ENCODE assay signal across 8 cellular contexts in genomic region chr3:196867507-196868296, GRCh38. TPM values are rescaled to one million over a fixed set of nuclear protein-coding genes. Genes with fewer than 3 reads are reported as not detected.
A peak's percentile ranks its signal among the peaks of the same experiment; 100 is the strongest.
DNase-seq lines count a peak whose midpoint lies in the region; ATAC-seq and TF ChIP-seq lines count a peak whose summit lies in the region.

SENP5 (plus strand) TSS chr3:196867920; CDS start chr3:196885182, 17,262 bp downstream.

- H3K36me3 ChIP-seq in SU-DHL-6 (ENCODE audit: low read length) (no peaks in the 10 kb centered on the region), thoracic aorta (no peaks in the 10 kb centered on the region)

- peaks cover 49% of the 10 kb centered on the region for H3K79me2 ChIP-seq in SU-DHL-6 (ENCODE audit: insufficient read depth, low read length)

- peak; percentile 93 for ATAC-seq in HG02798 (IDR thresholded peaks at IDR 0.05; ENCODE audit: poor library complexity, unreplicated experiment)
- ATAC-seq in activated naive CD8-positive, alpha-beta T cell treated with anti-CD3 and anti-CD28 coated beads, Interleukin-2, amount 10 ng/mL, durations not matched to agents 7 days and 5 days (ENCODE audit: low read depth), result peak; percentile 98
- ATAC-seq in thoracic aorta (ENCODE audit: insufficient number of reproducible peaks, low FRiP score, low read depth), result peak; percentile 95

- DNase-seq in NCI-H1417 (lab: John Stamatoyannopoulos, UW) (peak; percentile 92 to 95 (median 94)), head of caudate nucleus (peak; percentile 75 to 97 (median 93)), osteocyte (ENCODE audit: extremely low spot score, unreplicated experiment) (peak; percentile 96), thoracic aorta (ENCODE audit: low spot score) (peak; percentile 50)
- peak; percentile 93 for DNase-seq in activated naive CD8-positive, alpha-beta T cell treated with anti-CD3 and anti-CD28 coated beads, Interleukin-2, amount 10 ng/mL, durations not matched to agents 7 days and 5 days

- H3F3A ChIP-seq in SU-DHL-6 (ENCODE audit: insufficient read depth), result peaks cover 6% of the 10 kb centered on the region; the same call in 1 of the 2 replicates

- H3K27ac ChIP-seq in SU-DHL-6 (ENCODE audit: low read depth, low read length) (peak within 1 kb of the TSS; percentile 14; the same call in 1 of the 2 replicates), thoracic aorta (peak within 1 kb of the TSS; percentile 91 to 96)

- intact Hi-C loops in head of caudate nucleus (cut with DNase I), result loop anchor here (1.0 to 10.0 kb wide), 2 partner anchors 75 to 153 kb away; partner anchors contain the start of genes CEP19, NCBP2 and PIGX

- H3K27me3 ChIP-seq in SU-DHL-6 (ENCODE audit: low read length) (no peaks in the 10 kb centered on the region), thoracic aorta (replicated peaks; ENCODE audit: insufficient read depth) (no peaks in the 10 kb centered on the region)

- peaks cover 5% of the 10 kb centered on the region for H3K36me3 Mint-ChIP-seq in activated naive CD8-positive, alpha-beta T cell treated with anti-CD3 and anti-CD28 coated beads, Interleukin-2, amount 10 ng/mL, durations not matched to agents 7 days and 5 days
- H3K36me3 Mint-ChIP-seq in osteocyte (ENCODE audit: unreplicated experiment), result peaks cover under 1% of the 10 kb centered on the region

- H3K4me3 Mint-ChIP-seq in activated naive CD8-positive, alpha-beta T cell treated with anti-CD3 and anti-CD28 coated beads, Interleukin-2, amount 10 ng/mL, durations not matched to agents 7 days and 5 days, result peak within 1 kb of the TSS; percentile 97
- peak within 1 kb of the TSS; percentile 92 for H3K4me3 Mint-ChIP-seq in osteocyte (ENCODE audit: unreplicated experiment)

- H3K4me1 Mint-ChIP-seq in activated naive CD8-positive, alpha-beta T cell treated with anti-CD3 and anti-CD28 coated beads, Interleukin-2, amount 10 ng/mL, durations not matched to agents 7 days and 5 days, result peaks cover 13% of the 10 kb centered on the region
- H3K4me1 Mint-ChIP-seq in osteocyte (ENCODE audit: unreplicated experiment), result peaks cover 26% of the 10 kb centered on the region

- no peaks in the 10 kb centered on the region for H3K27me3 Mint-ChIP-seq in activated naive CD8-positive, alpha-beta T cell treated with anti-CD3 and anti-CD28 coated beads, Interleukin-2, amount 10 ng/mL, durations not matched to agents 7 days and 5 days
- no peaks in the 10 kb centered on the region for H3K27me3 Mint-ChIP-seq in osteocyte (ENCODE audit: unreplicated experiment)

- peak within 1 kb of the TSS; percentile 94 for H3K27ac Mint-ChIP-seq in activated naive CD8-positive, alpha-beta T cell treated with anti-CD3 and anti-CD28 coated beads, Interleukin-2, amount 10 ng/mL, durations not matched to agents 7 days and 5 days
- H3K27ac Mint-ChIP-seq in osteocyte (ENCODE audit: unreplicated experiment), result peak within 1 kb of the TSS; percentile 97

- peak within 1 kb of the TSS; percentile 91 for H3K4me3 ChIP-seq in GM12875 (ENCODE audit: low read depth, low read length)
- H3K4me3 ChIP-seq in SU-DHL-6 (ENCODE audit: insufficient read depth, low read length, poor library complexity, severe bottlenecking), result peak within 1 kb of the TSS; percentile 60
- peak within 1 kb of the TSS; percentile 95 for H3K4me3 ChIP-seq in thoracic aorta

- H2AFZ ChIP-seq in SU-DHL-6 (ENCODE audit: low read depth, low read length, severe bottlenecking), result peak within 1 kb of the TSS; percentile 92

- H3K4me2 ChIP-seq in SU-DHL-6 (ENCODE audit: low read depth, low read length, poor library complexity, severe bottlenecking), result peak within 1 kb of the TSS; percentile 75

- H4K20me1 ChIP-seq in SU-DHL-6 (ENCODE audit: low read depth, low read length), result peaks cover 5% of the 10 kb centered on the region; the same call in 1 of the 2 replicates

- peaks cover 13 to 40% of the 10 kb centered on the region in 2 donors for H3K4me1 ChIP-seq in thoracic aorta (ENCODE audit: control insufficient read depth in 1 of 2, low read depth in 2 of 2)

- no peak for TF ChIP-seq CTCF in GM12875 (IDR thresholded peaks at IDR 0.05; ENCODE audit: borderline replicate concordance, insufficient read depth, low read depth, low read length)
- TF ChIP-seq CTCF in SU-DHL-6 (IDR thresholded peaks at IDR 0.05; ENCODE audit: insufficient read depth, low read length, poor library complexity, severe bottlenecking), result no peak
- no peak for TF ChIP-seq CTCF in osteocyte (IDR thresholded peaks at IDR 0.05)
- TF ChIP-seq CTCF in thoracic aorta (IDR thresholded peaks at IDR 0.05), result no peak

- H3K9me3 ChIP-seq in SU-DHL-6 (ENCODE audit: insufficient read depth, low read length) (peaks cover 10% of the 10 kb centered on the region; the same call in 1 of the 2 replicates), thoracic aorta (no peaks in the 10 kb centered on the region)

- peaks cover 7% of the 10 kb centered on the region for H3K9me3 Mint-ChIP-seq in activated naive CD8-positive, alpha-beta T cell treated with anti-CD3 and anti-CD28 coated beads, Interleukin-2, amount 10 ng/mL, durations not matched to agents 7 days and 5 days
- peaks cover 6% of the 10 kb centered on the region for H3K9me3 Mint-ChIP-seq in osteocyte (ENCODE audit: unreplicated experiment)

- POLR2A ChIA-PET in activated naive CD8-positive, alpha-beta T cell treated with anti-CD3 and anti-CD28 coated beads, Interleukin-2, amount 10 ng/mL, durations not matched to agents 7 days and 5 days (lab: Charles Lee), result interaction anchor here (0.5 to 3.1 kb wide), 22 partner anchors 9 to 844 kb away, joined by 3 to 37 read pairs (median 4); partner anchors contain the start of genes CEP19, DYNLT2B, FBXO45 and NCBP2

- no peaks in the 10 kb centered on the region for H3K9me2 ChIP-seq in SU-DHL-6 (replicated peaks; ENCODE audit: insufficient read depth, low read length)

- peak within 1 kb of the TSS; percentile 83 for H3K9ac ChIP-seq in SU-DHL-6 (ENCODE audit: low read length)

RNA-seq across cellular contexts. Expression of gene SENP5, which starts in this region (rescaled TPM):
- 10 to 100 TPM; 37.5 to 37.9 TPM for total RNA-seq in activated naive CD8-positive, alpha-beta T cell treated with anti-CD3 and anti-CD28 coated beads, Interleukin-2, amount 10 ng/mL, durations not matched to agents 7 days and 5 days
- 35.9 and 36.9 TPM in 2 replicates for total RNA-seq in osteocyte
- 10 to 100 TPM; 29.4 to 77.6 TPM for total RNA-seq in thoracic aorta

Comparison
In these comparisons a context has a peak if more than half of its experiments do, and no peak if none do; other contexts are left out.
1. Peak in every context shown above with its lines: DNase-seq, ATAC-seq, H3K4me3 ChIP-seq and H3K27ac ChIP-seq.